In the genomic region with DNA sequence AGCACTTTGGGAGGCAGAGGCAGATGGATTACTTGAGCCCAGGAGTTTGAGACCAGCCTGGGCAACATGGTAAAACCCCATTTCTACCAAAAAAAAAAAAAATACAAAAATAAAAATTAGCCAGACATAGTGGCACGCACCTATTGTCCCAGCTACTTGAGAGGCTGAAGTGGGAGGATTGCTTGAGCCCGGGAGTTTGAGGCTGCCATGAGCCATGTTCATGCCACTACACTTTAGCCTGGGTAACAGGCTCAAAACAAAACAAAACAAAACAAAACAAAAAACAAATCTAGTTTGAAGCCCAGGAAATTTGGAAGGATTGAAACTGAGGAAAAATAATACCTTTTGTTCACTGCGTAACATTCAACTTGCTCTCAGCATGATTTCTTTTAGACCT, we compare ENCODE assay signal across 14 cellular contexts. TPM values are rescaled to one million over a fixed set of nuclear protein-coding genes. Genes with fewer than 3 reads are reported as not detected.
A peak's percentile ranks its signal among the peaks of the same experiment; 100 is the strongest.
DNase-seq lines count a peak whose midpoint lies in the region; ATAC-seq and TF ChIP-seq lines count a peak whose summit lies in the region.
"Had no signal": no experiment of that assay in that cellular context is flagged by ENCODE, and none has a peak within 500 bp of the region (broad histone marks: within the 10 kb centered on the region; RNA-seq: fewer than 3 reads in every experiment).

No MANE protein-coding gene starts in this region.

- H3K4me1 Mint-ChIP-seq in mesothelial cell of epicardium: peaks cover 31% of the 10 kb centered on the region

- no peaks in the 10 kb centered on the region for H3K9me3 Mint-ChIP-seq in mesothelial cell of epicardium
- H3K9me3 Mint-ChIP-seq: H9; naive B cell; stimulated activated effector memory CD8-positive, alpha-beta T cell treated with anti-CD3 and anti-CD28 coated beads, Interleukin-12 subunit alpha, Interleukin-12 subunit beta, amount 100 ng/mL, for 72 hours had no signal

- intact Hi-C loops in left ventricle myocardium inferior (cut with micrococcal nuclease): no loop called here
- intact Hi-C loops in Right ventricle myocardium superior (cut with DNase I): no loop called here
- intact Hi-C loops in ascending aorta (cut with DNase I): loop anchor here (2.0 kb wide), 1 partner anchor 15 kb away; no protein-coding TSS in a partner anchor
- intact Hi-C loops in vagina (cut with DNase I): no loop called here
- intact Hi-C loops in posterior vena cava (cut with DNase I): no loop called here

- DNase-seq in left ventricle myocardium inferior (no peak), Right ventricle myocardium superior (no peak), ascending aorta (ENCODE audit: low spot score in 2 of 2) (no peak), mesothelial cell of epicardium (ENCODE audit: low spot score in 2 of 2, unreplicated experiment in 2 of 2) (no peak), vagina (ENCODE audit: extremely low spot score in 2 of 2) (no peak), posterior vena cava (ENCODE audit: low spot score) (no peak), NK-92 (lab: John Stamatoyannopoulos, UW; ENCODE audit: unreplicated experiment) (no peak), mucosa of gallbladder (ENCODE audit: low spot score) (no peak)
- DNase-seq: activated CD4-positive, CD25-positive, alpha-beta regulatory T cell; effector memory CD4-positive, alpha-beta T cell; H9; naive B cell had no signal

- peak overlapping the region; percentile 62 for H3K27ac ChIP-seq in left ventricle myocardium inferior (replicated peaks)
- H3K27ac ChIP-seq in ascending aorta: peak overlapping the region; percentile 54 to 55
- H3K27ac ChIP-seq in vagina: peak overlapping the region; percentile 65
- H3K27ac ChIP-seq: KMS-11 had no signal

- H3K27ac Mint-ChIP-seq in mesothelial cell of epicardium: peak overlapping the region; percentile 81
- H3K27ac Mint-ChIP-seq: H9; stimulated activated effector memory CD8-positive, alpha-beta T cell treated with anti-CD3 and anti-CD28 coated beads, Interleukin-12 subunit alpha, Interleukin-12 subunit beta, amount 100 ng/mL, for 72 hours had no signal

- TF ChIP-seq POLR2A in vagina (IDR thresholded peaks at IDR 0.05): no peak

- ATAC-seq in Right ventricle myocardium superior (ENCODE audit: poor library complexity): no peak

- H3K27me3 Mint-ChIP-seq in mesothelial cell of epicardium (ENCODE audit: low read depth): no peaks in the 10 kb centered on the region
- H3K27me3 Mint-ChIP-seq: naive B cell had no signal

- H3K9me3 ChIP-seq in left ventricle myocardium inferior (replicated peaks) (no peaks in the 10 kb centered on the region), ascending aorta (no peaks in the 10 kb centered on the region), vagina (no peaks in the 10 kb centered on the region)

- no peaks in the 10 kb centered on the region for H3K36me3 ChIP-seq in left ventricle myocardium inferior
- H3K36me3 ChIP-seq in ascending aorta: no peaks in the 10 kb centered on the region
- H3K36me3 ChIP-seq in vagina: no peaks in the 10 kb centered on the region

- H3K4me3 ChIP-seq in left ventricle myocardium inferior (no peak overlapping the region), ascending aorta (no peak overlapping the region), vagina (no peak overlapping the region)

- H3K4me1 ChIP-seq in left ventricle myocardium inferior (peaks cover 97% of the 10 kb centered on the region), ascending aorta (peaks cover 6 to 51% of the 10 kb centered on the region in 2 donors), vagina (peaks cover 98% of the 10 kb centered on the region)

- H3K27me3 ChIP-seq in left ventricle myocardium inferior (ENCODE audit: low read depth): no peaks in the 10 kb centered on the region
- H3K27me3 ChIP-seq in ascending aorta: no peaks in the 10 kb centered on the region
- no peaks in the 10 kb centered on the region for H3K27me3 ChIP-seq in vagina

- H3K4me3 Mint-ChIP-seq in mesothelial cell of epicardium: no peak overlapping the region
- H3K4me3 Mint-ChIP-seq: H9; naive B cell; stimulated activated effector memory CD8-positive, alpha-beta T cell treated with anti-CD3 and anti-CD28 coated beads, Interleukin-12 subunit alpha, Interleukin-12 subunit beta, amount 100 ng/mL, for 72 hours had no signal

- H3K36me3 Mint-ChIP-seq in mesothelial cell of epicardium: peaks cover 4% of the 10 kb centered on the region
- H3K36me3 Mint-ChIP-seq: naive B cell had no signal

- TF ChIP-seq CTCF in left ventricle myocardium inferior (IDR thresholded peaks at IDR 0.05; ENCODE audit: borderline replicate concordance) (no peak), ascending aorta (IDR thresholded peaks at IDR 0.05) (no peak), mesothelial cell of epicardium (IDR thresholded peaks at IDR 0.05; ENCODE audit: unreplicated experiment) (no peak), vagina (IDR thresholded peaks at IDR 0.05) (no peak)

RNA-seq across cellular contexts. Expression of a gene that starts 16.6 kb away (rescaled TPM):
- total RNA-seq in left ventricle myocardium inferior: 30.9 TPM
- 17.6 TPM for total RNA-seq in Right ventricle myocardium superior
- total RNA-seq in ascending aorta: 28.0 TPM
- 25.7 to 28.3 TPM (median 27.2 TPM) in 3 replicates for total RNA-seq in mesothelial cell of epicardium
- total RNA-seq in vagina: 28.5 TPM
- total RNA-seq in posterior vena cava: 10 to 100 TPM; 44.4 to 47.1 TPM
- 37.4 TPM for total RNA-seq in mucosa of gallbladder
